In the genomic region with DNA sequence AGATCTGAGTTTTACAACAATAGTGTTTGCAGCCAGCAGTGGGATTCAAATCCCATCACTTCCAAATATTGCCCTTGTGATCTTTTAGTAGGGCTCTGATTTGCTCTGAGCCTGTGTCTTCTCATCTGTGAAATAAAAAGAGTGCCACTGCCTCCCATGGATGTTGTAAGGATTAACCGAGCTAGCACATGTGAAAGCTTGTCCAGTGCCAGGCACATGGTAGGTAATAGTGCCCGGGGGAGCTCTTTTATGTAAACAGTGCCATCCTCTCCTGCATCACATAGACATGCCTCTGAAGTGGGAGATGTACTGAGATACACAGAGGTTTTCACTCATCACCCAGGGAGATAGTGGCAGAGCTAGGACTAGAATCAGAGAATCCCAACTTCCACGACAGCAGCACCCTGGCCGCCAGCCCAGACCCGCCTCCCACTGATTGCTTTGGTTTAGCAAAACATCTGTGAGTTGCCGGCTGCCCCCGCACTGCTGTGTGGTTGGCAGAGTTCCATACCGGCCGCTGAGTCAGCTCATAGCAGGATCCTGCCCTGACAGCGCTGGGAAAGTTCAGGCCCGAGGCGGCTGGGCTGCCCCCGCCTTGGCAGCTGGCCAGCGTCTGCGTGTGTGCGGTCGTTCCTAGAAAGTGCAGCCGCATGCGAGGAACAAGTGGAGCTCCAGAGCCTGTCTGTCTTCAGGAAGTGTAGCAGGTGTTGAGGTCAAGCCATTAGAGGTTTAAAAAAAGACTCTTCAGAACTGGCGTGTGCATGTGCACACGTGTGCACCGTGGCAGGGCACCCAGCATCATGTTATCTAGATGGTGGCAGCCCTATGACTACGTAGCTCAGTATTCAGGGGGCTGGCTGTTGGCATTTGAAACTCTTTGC, we compare ENCODE assay signal across 1 cellular context.
TF ChIP-seq lines count a peak whose summit lies in the region.

No MANE protein-coding gene starts in this region.

TF ChIP-seq in HepG2, 621 proteins besides CTCF, POLR2A, EP300 and RAD21 (continued from another document and continues in another):
- TF ChIP-seq ZNF780A (CRISPR knock-in tag; IDR thresholded peaks at IDR 0.05), result no peak; the same call in 1 of the 2 replicates
- peak; percentile 36; the same call in 1 of the 2 replicates for TF ChIP-seq ZNF747 (CRISPR knock-in tag; IDR thresholded peaks at IDR 0.05; ENCODE audit: borderline replicate concordance)
- TF ChIP-seq MYC (CRISPR knock-in tag; IDR thresholded peaks at IDR 0.05; ENCODE audit: borderline replicate concordance), result peak; percentile 84; the same call in 1 of the 2 replicates
- TF ChIP-seq, protein P1, sequence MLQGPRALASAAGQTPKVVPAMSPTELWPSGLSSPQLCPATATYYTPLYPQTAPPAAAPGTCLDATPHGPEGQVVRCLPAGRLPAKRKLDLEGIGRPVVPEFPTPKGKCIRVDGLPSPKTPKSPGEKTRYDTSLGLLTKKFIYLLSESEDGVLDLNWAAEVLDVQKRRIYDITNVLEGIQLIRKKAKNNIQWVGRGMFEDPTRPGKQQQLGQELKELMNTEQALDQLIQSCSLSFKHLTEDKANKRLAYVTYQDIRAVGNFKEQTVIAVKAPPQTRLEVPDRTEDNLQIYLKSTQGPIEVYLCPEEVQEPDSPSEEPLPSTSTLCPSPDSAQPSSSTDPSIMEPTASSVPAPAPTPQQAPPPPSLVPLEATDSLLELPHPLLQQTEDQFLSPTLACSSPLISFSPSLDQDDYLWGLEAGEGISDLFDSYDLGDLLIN (CRISPR knock-in tag; IDR thresholded peaks at IDR 0.05; ENCODE audit: borderline replicate concordance), result no peak
- TF ChIP-seq KLF16 (CRISPR knock-in tag; IDR thresholded peaks at IDR 0.05), result peak in 1 of 2 experiments; percentile 92; a peak in 2 of 4 replicates
- no peak for TF ChIP-seq CBX2 (IDR thresholded peaks at IDR 0.05; ENCODE audit: low read depth, low read length)
- no peak for TF ChIP-seq CBX2 (CRISPR knock-in tag; IDR thresholded peaks at IDR 0.05; ENCODE audit: low read depth)
- TF ChIP-seq, protein P2, sequence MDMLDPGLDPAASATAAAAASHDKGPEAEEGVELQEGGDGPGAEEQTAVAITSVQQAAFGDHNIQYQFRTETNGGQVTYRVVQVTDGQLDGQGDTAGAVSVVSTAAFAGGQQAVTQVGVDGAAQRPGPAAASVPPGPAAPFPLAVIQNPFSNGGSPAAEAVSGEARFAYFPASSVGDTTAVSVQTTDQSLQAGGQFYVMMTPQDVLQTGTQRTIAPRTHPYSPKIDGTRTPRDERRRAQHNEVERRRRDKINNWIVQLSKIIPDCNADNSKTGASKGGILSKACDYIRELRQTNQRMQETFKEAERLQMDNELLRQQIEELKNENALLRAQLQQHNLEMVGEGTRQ (IDR thresholded peaks at IDR 0.05; ENCODE audit: low read depth, low read length), result no peak
- TF ChIP-seq, protein P2 (CRISPR knock-in tag; IDR thresholded peaks at IDR 0.05; ENCODE audit: borderline replicate concordance), result no peak
- peak; percentile 72 for TF ChIP-seq ERF (CRISPR knock-in tag; IDR thresholded peaks at IDR 0.05)
- TF ChIP-seq, protein P3, sequence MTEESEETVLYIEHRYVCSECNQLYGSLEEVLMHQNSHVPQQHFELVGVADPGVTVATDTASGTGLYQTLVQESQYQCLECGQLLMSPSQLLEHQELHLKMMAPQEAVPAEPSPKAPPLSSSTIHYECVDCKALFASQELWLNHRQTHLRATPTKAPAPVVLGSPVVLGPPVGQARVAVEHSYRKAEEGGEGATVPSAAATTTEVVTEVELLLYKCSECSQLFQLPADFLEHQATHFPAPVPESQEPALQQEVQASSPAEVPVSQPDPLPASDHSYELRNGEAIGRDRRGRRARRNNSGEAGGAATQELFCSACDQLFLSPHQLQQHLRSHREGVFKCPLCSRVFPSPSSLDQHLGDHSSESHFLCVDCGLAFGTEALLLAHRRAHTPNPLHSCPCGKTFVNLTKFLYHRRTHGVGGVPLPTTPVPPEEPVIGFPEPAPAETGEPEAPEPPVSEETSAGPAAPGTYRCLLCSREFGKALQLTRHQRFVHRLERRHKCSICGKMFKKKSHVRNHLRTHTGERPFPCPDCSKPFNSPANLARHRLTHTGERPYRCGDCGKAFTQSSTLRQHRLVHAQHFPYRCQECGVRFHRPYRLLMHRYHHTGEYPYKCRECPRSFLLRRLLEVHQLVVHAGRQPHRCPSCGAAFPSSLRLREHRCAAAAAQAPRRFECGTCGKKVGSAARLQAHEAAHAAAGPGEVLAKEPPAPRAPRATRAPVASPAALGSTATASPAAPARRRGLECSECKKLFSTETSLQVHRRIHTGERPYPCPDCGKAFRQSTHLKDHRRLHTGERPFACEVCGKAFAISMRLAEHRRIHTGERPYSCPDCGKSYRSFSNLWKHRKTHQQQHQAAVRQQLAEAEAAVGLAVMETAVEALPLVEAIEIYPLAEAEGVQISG (CRISPR knock-in tag; IDR thresholded peaks at IDR 0.05), result peak; percentile 90
- 0 out of 2 replicates have a peak, but pooled peaks have one; percentile 67 for TF ChIP-seq AHR (CRISPR knock-in tag; IDR thresholded peaks at IDR 0.05)
- TF ChIP-seq, protein P4, sequence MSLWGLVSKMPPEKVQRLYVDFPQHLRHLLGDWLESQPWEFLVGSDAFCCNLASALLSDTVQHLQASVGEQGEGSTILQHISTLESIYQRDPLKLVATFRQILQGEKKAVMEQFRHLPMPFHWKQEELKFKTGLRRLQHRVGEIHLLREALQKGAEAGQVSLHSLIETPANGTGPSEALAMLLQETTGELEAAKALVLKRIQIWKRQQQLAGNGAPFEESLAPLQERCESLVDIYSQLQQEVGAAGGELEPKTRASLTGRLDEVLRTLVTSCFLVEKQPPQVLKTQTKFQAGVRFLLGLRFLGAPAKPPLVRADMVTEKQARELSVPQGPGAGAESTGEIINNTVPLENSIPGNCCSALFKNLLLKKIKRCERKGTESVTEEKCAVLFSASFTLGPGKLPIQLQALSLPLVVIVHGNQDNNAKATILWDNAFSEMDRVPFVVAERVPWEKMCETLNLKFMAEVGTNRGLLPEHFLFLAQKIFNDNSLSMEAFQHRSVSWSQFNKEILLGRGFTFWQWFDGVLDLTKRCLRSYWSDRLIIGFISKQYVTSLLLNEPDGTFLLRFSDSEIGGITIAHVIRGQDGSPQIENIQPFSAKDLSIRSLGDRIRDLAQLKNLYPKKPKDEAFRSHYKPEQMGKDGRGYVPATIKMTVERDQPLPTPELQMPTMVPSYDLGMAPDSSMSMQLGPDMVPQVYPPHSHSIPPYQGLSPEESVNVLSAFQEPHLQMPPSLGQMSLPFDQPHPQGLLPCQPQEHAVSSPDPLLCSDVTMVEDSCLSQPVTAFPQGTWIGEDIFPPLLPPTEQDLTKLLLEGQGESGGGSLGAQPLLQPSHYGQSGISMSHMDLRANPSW (CRISPR knock-in tag; IDR thresholded peaks at IDR 0.05; ENCODE audit: borderline replicate concordance), result no peak; the same call in 1 of the 2 replicates
- TF ChIP-seq KDM4B (CRISPR knock-in tag; IDR thresholded peaks at IDR 0.05), result peak; percentile 82; the same call in 1 of the 2 replicates
- TF ChIP-seq ZNF589 (CRISPR knock-in tag; conservative IDR thresholded peaks at IDR 0.05), result peak; percentile 56; the same call in 1 of the 2 replicates
- peak; percentile 66; the same call in 1 of the 2 replicates for TF ChIP-seq ZNF607 (CRISPR knock-in tag; IDR thresholded peaks at IDR 0.05; ENCODE audit: borderline replicate concordance)
- TF ChIP-seq FOXJ3 (CRISPR knock-in tag; IDR thresholded peaks at IDR 0.05; ENCODE audit: borderline replicate concordance), result peak; percentile 77; the same call in 1 of the 2 replicates
- TF ChIP-seq, protein P5, sequence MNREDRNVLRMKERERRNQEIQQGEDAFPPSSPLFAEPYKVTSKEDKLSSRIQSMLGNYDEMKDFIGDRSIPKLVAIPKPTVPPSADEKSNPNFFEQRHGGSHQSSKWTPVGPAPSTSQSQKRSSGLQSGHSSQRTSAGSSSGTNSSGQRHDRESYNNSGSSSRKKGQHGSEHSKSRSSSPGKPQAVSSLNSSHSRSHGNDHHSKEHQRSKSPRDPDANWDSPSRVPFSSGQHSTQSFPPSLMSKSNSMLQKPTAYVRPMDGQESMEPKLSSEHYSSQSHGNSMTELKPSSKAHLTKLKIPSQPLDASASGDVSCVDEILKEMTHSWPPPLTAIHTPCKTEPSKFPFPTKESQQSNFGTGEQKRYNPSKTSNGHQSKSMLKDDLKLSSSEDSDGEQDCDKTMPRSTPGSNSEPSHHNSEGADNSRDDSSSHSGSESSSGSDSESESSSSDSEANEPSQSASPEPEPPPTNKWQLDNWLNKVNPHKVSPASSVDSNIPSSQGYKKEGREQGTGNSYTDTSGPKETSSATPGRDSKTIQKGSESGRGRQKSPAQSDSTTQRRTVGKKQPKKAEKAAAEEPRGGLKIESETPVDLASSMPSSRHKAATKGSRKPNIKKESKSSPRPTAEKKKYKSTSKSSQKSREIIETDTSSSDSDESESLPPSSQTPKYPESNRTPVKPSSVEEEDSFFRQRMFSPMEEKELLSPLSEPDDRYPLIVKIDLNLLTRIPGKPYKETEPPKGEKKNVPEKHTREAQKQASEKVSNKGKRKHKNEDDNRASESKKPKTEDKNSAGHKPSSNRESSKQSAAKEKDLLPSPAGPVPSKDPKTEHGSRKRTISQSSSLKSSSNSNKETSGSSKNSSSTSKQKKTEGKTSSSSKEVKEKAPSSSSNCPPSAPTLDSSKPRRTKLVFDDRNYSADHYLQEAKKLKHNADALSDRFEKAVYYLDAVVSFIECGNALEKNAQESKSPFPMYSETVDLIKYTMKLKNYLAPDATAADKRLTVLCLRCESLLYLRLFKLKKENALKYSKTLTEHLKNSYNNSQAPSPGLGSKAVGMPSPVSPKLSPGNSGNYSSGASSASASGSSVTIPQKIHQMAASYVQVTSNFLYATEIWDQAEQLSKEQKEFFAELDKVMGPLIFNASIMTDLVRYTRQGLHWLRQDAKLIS (CRISPR knock-in tag; IDR thresholded peaks at IDR 0.05), result no peak
- peak; percentile 46; the same call in 1 of the 2 replicates for TF ChIP-seq FOXK2 (IDR thresholded peaks at IDR 0.05)
- TF ChIP-seq, protein P6, sequence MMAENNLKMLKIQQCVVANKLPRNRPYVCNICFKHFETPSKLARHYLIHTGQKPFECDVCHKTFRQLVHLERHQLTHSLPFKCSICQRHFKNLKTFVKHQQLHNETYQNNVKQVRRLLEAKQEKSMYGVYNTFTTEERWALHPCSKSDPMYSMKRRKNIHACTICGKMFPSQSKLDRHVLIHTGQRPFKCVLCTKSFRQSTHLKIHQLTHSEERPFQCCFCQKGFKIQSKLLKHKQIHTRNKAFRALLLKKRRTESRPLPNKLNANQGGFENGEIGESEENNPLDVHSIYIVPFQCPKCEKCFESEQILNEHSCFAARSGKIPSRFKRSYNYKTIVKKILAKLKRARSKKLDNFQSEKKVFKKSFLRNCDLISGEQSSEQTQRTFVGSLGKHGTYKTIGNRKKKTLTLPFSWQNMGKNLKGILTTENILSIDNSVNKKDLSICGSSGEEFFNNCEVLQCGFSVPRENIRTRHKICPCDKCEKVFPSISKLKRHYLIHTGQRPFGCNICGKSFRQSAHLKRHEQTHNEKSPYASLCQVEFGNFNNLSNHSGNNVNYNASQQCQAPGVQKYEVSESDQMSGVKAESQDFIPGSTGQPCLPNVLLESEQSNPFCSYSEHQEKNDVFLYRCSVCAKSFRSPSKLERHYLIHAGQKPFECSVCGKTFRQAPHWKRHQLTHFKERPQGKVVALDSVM (CRISPR knock-in tag; IDR thresholded peaks at IDR 0.05), result peak; percentile 46; the same call in 1 of the 2 replicates
- TF ChIP-seq KDM5B (CRISPR knock-in tag; IDR thresholded peaks at IDR 0.05; ENCODE audit: borderline replicate concordance), result peak; percentile 78; the same call in 1 of the 2 replicates
- peak; percentile 74; the same call in 1 of the 2 replicates for TF ChIP-seq ZNF556 (CRISPR knock-in tag; IDR thresholded peaks at IDR 0.05; ENCODE audit: borderline replicate concordance)
- no peak for TF ChIP-seq PITX1 (CRISPR knock-in tag; IDR thresholded peaks at IDR 0.05)
- TF ChIP-seq, protein P7, sequence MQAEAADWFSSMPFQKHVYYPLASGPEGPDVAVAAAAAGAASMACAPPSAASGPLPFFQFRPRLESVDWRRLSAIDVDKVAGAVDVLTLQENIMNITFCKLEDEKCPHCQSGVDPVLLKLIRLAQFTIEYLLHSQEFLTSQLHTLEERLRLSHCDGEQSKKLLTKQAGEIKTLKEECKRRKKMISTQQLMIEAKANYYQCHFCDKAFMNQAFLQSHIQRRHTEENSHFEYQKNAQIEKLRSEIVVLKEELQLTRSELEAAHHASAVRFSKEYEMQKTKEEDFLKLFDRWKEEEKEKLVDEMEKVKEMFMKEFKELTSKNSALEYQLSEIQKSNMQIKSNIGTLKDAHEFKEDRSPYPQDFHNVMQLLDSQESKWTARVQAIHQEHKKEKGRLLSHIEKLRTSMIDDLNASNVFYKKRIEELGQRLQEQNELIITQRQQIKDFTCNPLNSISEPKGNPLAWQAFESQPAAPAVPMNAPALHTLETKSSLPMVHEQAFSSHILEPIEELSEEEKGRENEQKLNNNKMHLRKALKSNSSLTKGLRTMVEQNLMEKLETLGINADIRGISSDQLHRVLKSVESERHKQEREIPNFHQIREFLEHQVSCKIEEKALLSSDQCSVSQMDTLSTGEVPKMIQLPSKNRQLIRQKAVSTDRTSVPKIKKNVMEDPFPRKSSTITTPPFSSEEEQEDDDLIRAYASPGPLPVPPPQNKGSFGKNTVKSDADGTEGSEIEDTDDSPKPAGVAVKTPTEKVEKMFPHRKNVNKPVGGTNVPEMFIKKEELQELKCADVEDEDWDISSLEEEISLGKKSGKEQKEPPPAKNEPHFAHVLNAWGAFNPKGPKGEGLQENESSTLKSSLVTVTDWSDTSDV (CRISPR knock-in tag; IDR thresholded peaks at IDR 0.05), result no peak
- no peak for TF ChIP-seq ZNF101 (CRISPR knock-in tag; IDR thresholded peaks at IDR 0.05; ENCODE audit: borderline replicate concordance, low read depth)
- TF ChIP-seq SMAD3 (CRISPR knock-in tag; IDR thresholded peaks at IDR 0.05), result peak; percentile 82; the same call in 1 of the 2 replicates
- TF ChIP-seq, protein P8, sequence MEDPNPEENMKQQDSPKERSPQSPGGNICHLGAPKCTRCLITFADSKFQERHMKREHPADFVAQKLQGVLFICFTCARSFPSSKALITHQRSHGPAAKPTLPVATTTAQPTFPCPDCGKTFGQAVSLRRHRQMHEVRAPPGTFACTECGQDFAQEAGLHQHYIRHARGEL (CRISPR knock-in tag; IDR thresholded peaks at IDR 0.05), result 0 out of 2 replicates have a peak, but pooled peaks have one; percentile 28
- TF ChIP-seq ZNF274 (CRISPR knock-in tag; IDR thresholded peaks at IDR 0.05), result peak; percentile 74
- no peak for TF ChIP-seq ZNF30 (CRISPR knock-in tag; IDR thresholded peaks at IDR 0.05)
- no peak for TF ChIP-seq ZNF567 (CRISPR knock-in tag; IDR thresholded peaks at IDR 0.05; ENCODE audit: borderline replicate concordance)
- TF ChIP-seq, protein P9, sequence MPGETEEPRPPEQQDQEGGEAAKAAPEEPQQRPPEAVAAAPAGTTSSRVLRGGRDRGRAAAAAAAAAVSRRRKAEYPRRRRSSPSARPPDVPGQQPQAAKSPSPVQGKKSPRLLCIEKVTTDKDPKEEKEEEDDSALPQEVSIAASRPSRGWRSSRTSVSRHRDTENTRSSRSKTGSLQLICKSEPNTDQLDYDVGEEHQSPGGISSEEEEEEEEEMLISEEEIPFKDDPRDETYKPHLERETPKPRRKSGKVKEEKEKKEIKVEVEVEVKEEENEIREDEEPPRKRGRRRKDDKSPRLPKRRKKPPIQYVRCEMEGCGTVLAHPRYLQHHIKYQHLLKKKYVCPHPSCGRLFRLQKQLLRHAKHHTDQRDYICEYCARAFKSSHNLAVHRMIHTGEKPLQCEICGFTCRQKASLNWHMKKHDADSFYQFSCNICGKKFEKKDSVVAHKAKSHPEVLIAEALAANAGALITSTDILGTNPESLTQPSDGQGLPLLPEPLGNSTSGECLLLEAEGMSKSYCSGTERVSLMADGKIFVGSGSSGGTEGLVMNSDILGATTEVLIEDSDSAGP (CRISPR knock-in tag; IDR thresholded peaks at IDR 0.05; ENCODE audit: borderline replicate concordance), result peak; percentile 90; the same call in 1 of the 2 replicates
